8 cellular contexts compared by ENCODE assay signal in the genomic region with DNA sequence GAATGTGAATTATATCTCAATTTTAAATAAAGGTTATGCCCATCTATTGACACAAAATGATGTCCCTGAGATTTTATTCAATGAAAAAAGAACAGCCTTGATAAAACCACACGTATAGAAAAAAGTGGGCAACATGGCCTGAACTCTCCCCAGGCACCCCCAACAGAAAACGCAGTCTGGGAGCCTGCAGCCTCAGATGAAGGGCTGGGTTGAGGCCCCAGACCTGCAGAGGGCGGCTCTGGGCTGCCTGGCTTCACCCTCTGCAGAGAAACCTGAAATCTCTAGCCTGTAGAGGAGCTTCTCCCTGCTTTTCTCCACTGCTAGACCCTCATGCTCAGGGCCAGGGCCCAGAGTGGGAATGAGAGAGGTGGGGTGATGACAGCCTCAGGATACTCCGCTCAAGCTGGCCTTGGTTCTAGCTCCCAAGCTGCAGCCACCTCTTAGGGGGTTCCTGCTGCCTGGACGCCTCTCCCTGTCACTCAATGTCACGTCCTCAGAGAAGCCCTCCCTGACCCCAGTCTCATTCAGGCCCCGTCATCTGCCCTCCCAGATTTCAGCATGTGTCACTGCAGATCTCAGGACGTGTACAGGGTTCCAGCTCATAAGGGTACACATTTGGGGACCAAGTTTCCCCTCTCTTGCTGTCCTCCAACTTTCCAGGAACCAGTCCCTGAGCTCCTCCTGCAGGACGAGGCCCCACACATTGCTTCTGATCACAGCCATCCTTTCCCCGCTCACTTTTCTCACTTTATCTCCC. TPM values are rescaled to one million over a fixed set of nuclear protein-coding genes. Genes with fewer than 3 reads are reported as not detected.
A peak's percentile ranks its signal among the peaks of the same experiment; 100 is the strongest.
DNase-seq lines count a peak whose midpoint lies in the region; ATAC-seq and TF ChIP-seq lines count a peak whose summit lies in the region.

No MANE protein-coding gene starts in this region.

- H3K9ac ChIP-seq in muscle layer of colon (ENCODE audit: low read length) = peak overlapping the region; percentile 68

- TF ChIP-seq POLR2A in gastroesophageal sphincter (IDR thresholded peaks at IDR 0.05) = no peak

- DNase-seq in 8988T (peak; percentile 50), OCI-M1 (lab: John Stamatoyannopoulos, UW) (peak; percentile 40), GOT3 (lab: John Stamatoyannopoulos, UW) (no peak)
- DNase-seq in central memory CD4-positive, alpha-beta T cell = peak; percentile 16

- ATAC-seq in HG03460 (IDR thresholded peaks at IDR 0.05; ENCODE audit: unreplicated experiment) (no peak), gastroesophageal sphincter (no peak)

- H3K36me3 ChIP-seq in muscle layer of colon (ENCODE audit: insufficient read depth, low read length) (peaks cover 5% of the 10 kb centered on the region), gastroesophageal sphincter (peaks cover 0 to 10% of the 10 kb centered on the region in 2 donors)

- TF ChIP-seq CTCF in GM12873 (IDR thresholded peaks at IDR 0.05; ENCODE audit: insufficient read depth, low read depth, low read length, missing control alignments) (peak; percentile 59), gastroesophageal sphincter (IDR thresholded peaks at IDR 0.05) (no peak)

- H3K27me3 ChIP-seq in muscle layer of colon (ENCODE audit: control insufficient read depth in 1 of 2, insufficient read depth in 2 of 2, low read length in 2 of 2) (no peaks in the 10 kb centered on the region), gastroesophageal sphincter (no peaks in the 10 kb centered on the region)

- WGBS in gastroesophageal sphincter (ENCODE audit: low coverage in 1 of 2), 2 donors = 4 to 32% methylated on average over 4 to 9 of the region's 10 CpGs

- H3K9me3 ChIP-seq in muscle layer of colon (ENCODE audit: low read length) (no peaks in the 10 kb centered on the region), gastroesophageal sphincter (no peaks in the 10 kb centered on the region)

- peaks cover 18% of the 10 kb centered on the region for H3K4me1 ChIP-seq in muscle layer of colon (ENCODE audit: insufficient read depth, low read length)
- H3K4me1 ChIP-seq in gastroesophageal sphincter = peaks cover 0 to 35% (median 15%) of the 10 kb centered on the region in 3 donors

- no peak overlapping the region for H3K27ac ChIP-seq in muscle layer of colon (ENCODE audit: low read depth, low read length)
- peak overlapping the region in 2 of 4 donors; percentile 97 for H3K27ac ChIP-seq in gastroesophageal sphincter

- peak overlapping the region; percentile 70 to 75 for H3K4me3 ChIP-seq in muscle layer of colon (ENCODE audit: low read depth in 1 of 2, low read length in 2 of 2)
- H3K4me3 ChIP-seq in gastroesophageal sphincter = peak overlapping the region in 1 of 2 donors; percentile 73

- no peak for TF ChIP-seq EP300 in gastroesophageal sphincter (IDR thresholded peaks at IDR 0.05)

RNA-seq across cellular contexts. Expression of gene MBD3, which starts 1.8 kb away (rescaled TPM):
- 100 to 1,000 TPM in 1 of 4 donors, 10 to 100 TPM in 3; 80.3 to 159 (median 95.7) TPM for total RNA-seq in gastroesophageal sphincter

RNA-seq across cellular contexts. Expression of gene UQCR11, which starts 14.4 kb away (rescaled TPM):
- 100 to 1,000 TPM in 1 of 4 donors, 10 to 100 TPM in 3; 78.2 to 102 (median 92.4) TPM for total RNA-seq in gastroesophageal sphincter

RNA-seq across cellular contexts. Expression of gene MEX3D, which starts 22.7 kb away (rescaled TPM):
- total RNA-seq in gastroesophageal sphincter = 10 to 100 TPM; 18.8 to 47.8 (median 28.7) TPM
